ENCODE assay signal across 2 cellular contexts in genomic region chr1:43975249-43975961, GRCh38.
TF ChIP-seq lines count a peak whose summit lies in the region.

No MANE protein-coding gene starts in this region.

TF ChIP-seq in HEK293, 187 proteins besides CTCF, POLR2A, EP300 and RAD21 (continued from another document and continues in another):
- TF ChIP-seq ZNF600 (tag by site-specific recombination; IDR thresholded peaks at IDR 0.05) (0 out of 2 replicates have a peak, but pooled peaks have one; percentile 46), ZNF837 (tag by site-specific recombination; IDR thresholded peaks at IDR 0.05) (no peak), PRDM6 (tag by site-specific recombination; IDR thresholded peaks at IDR 0.05) (no peak), ZNF24 (tag by site-specific recombination; IDR thresholded peaks at IDR 0.05) (no peak), ZNF555 (tag by site-specific recombination; conservative IDR thresholded peaks at IDR 0.05) (no peak), PRDM10 (tag by site-specific recombination; IDR thresholded peaks at IDR 0.05) (0 out of 2 replicates have a peak, but pooled peaks have one; percentile 10), ZNF37A (tag by site-specific recombination; IDR thresholded peaks at IDR 0.05) (no peak), ZBTB7A (tag by site-specific recombination; IDR thresholded peaks at IDR 0.05; ENCODE audit: low read depth) (no peak), ZNF302 (tag by site-specific recombination; IDR thresholded peaks at IDR 0.05; ENCODE audit: low read depth) (no peak), ZBTB20 (tag by site-specific recombination; IDR thresholded peaks at IDR 0.05) (no peak), KLF7 (tag by site-specific recombination; IDR thresholded peaks at IDR 0.05; ENCODE audit: borderline replicate concordance) (no peak), ZNF488 (tag by site-specific recombination; IDR thresholded peaks at IDR 0.05) (no peak), ZNF513 (tag by site-specific recombination; IDR thresholded peaks at IDR 0.05) (no peak), ZNF423 (tag by site-specific recombination; IDR thresholded peaks at IDR 0.05) (no peak), ZNF76 (tag by site-specific recombination; IDR thresholded peaks at IDR 0.05; ENCODE audit: borderline replicate concordance, low read depth) (peak; percentile 75), MZF1 (tag by site-specific recombination; IDR thresholded peaks at IDR 0.05; ENCODE audit: borderline replicate concordance) (0 out of 2 replicates have a peak, but pooled peaks have one; percentile 24), ZNF549 (tag by site-specific recombination; IDR thresholded peaks at IDR 0.05) (no peak), ZNF610 (tag by site-specific recombination; IDR thresholded peaks at IDR 0.05; ENCODE audit: borderline replicate concordance) (no peak), YY2 (tag by site-specific recombination; IDR thresholded peaks at IDR 0.05) (no peak; the same call in 1 of the 2 replicates)

TF ChIP-seq in HepG2, 621 proteins besides CTCF, POLR2A, EP300 and RAD21 (continued from another document and continues in another):
- TF ChIP-seq ZFP90 (CRISPR knock-in tag; IDR thresholded peaks at IDR 0.05; ENCODE audit: borderline replicate concordance) (0 out of 2 replicates have a peak, but pooled peaks have one; percentile 45), TEAD2 (CRISPR knock-in tag; IDR thresholded peaks at IDR 0.05) (no peak), GLI4 (CRISPR knock-in tag; IDR thresholded peaks at IDR 0.05; ENCODE audit: borderline replicate concordance) (no peak), ZNF766 (CRISPR knock-in tag; IDR thresholded peaks at IDR 0.05; ENCODE audit: borderline replicate concordance) (peak; percentile 6; the same call in 1 of the 2 replicates), ZMAT3 (CRISPR knock-in tag; conservative IDR thresholded peaks at IDR 0.05) (0 out of 2 replicates have a peak, but pooled peaks have one; percentile 10), ZNF547 (CRISPR knock-in tag; IDR thresholded peaks at IDR 0.05) (no peak), ARID2 (CRISPR knock-in tag; IDR thresholded peaks at IDR 0.05; ENCODE audit: borderline replicate concordance) (no peak), ZNF639 (CRISPR knock-in tag; conservative IDR thresholded peaks at IDR 0.05) (no peak), SP2 (CRISPR knock-in tag; IDR thresholded peaks at IDR 0.05) (0 out of 2 replicates have a peak, but pooled peaks have one; percentile 12), NFKBIZ (CRISPR knock-in tag; IDR thresholded peaks at IDR 0.05) (no peak), DR1 (CRISPR knock-in tag; IDR thresholded peaks at IDR 0.05) (peak; percentile 56; the same call in 1 of the 2 replicates), ETS1 (CRISPR knock-in tag; IDR thresholded peaks at IDR 0.05) (0 out of 2 replicates have a peak, but pooled peaks have one; percentile 32), PTBP1 (IDR thresholded peaks at IDR 0.05; ENCODE audit: low read depth, low read length, poor library complexity, severe bottlenecking) (no peak), ZNF646 (CRISPR knock-in tag; IDR thresholded peaks at IDR 0.05) (0 out of 2 replicates have a peak, but pooled peaks have one; percentile 48), MNT (IDR thresholded peaks at IDR 0.05) (no peak), HNF4G (IDR thresholded peaks at IDR 0.05; ENCODE audit: borderline replicate concordance, low read depth, low read length) (no peak), HNF4G (CRISPR knock-in tag; IDR thresholded peaks at IDR 0.05; ENCODE audit: borderline replicate concordance, low read depth) (no peak), ZNF18 (CRISPR knock-in tag; IDR thresholded peaks at IDR 0.05; ENCODE audit: insufficient replicate concordance) (peak; percentile 11), YY1 (IDR thresholded peaks at IDR 0.05; ENCODE audit: insufficient read depth, insufficient replicate concordance, low read depth, low read length) (peak; percentile 8), POLR2G (IDR thresholded peaks at IDR 0.05; ENCODE audit: low read depth, low read length) (peak; percentile 34; the same call in 1 of the 2 replicates), NFE2L2 (IDR thresholded peaks at IDR 0.05; ENCODE audit: low read length) (no peak), REL (CRISPR knock-in tag; conservative IDR thresholded peaks at IDR 0.05) (0 out of 2 replicates have a peak, but pooled peaks have one; percentile 2), TRAFD1 (CRISPR knock-in tag; IDR thresholded peaks at IDR 0.05; ENCODE audit: borderline replicate concordance) (0 out of 2 replicates have a peak, but pooled peaks have one; percentile 30), EZH2 (conservative IDR thresholded peaks at IDR 0.05; ENCODE audit: low read depth, low read length) (no peak), ZNF660 (CRISPR knock-in tag; IDR thresholded peaks at IDR 0.05; ENCODE audit: borderline replicate concordance, low read depth) (no peak), ZBTB20 (CRISPR knock-in tag; IDR thresholded peaks at IDR 0.05; ENCODE audit: borderline replicate concordance, low read depth) (0 out of 2 replicates have a peak, but pooled peaks have one; percentile 7), ZNF740 (CRISPR knock-in tag; IDR thresholded peaks at IDR 0.05) (peak; percentile 53; the same call in 1 of the 2 replicates), ZNF878 (CRISPR knock-in tag; IDR thresholded peaks at IDR 0.05) (no peak), ZNF256 (CRISPR knock-in tag; conservative IDR thresholded peaks at IDR 0.05) (no peak), ZNF670 (CRISPR knock-in tag; IDR thresholded peaks at IDR 0.05; ENCODE audit: borderline replicate concordance) (0 out of 2 replicates have a peak, but pooled peaks have one; percentile 36), PCBP1 (IDR thresholded peaks at IDR 0.05; ENCODE audit: borderline replicate concordance, low read depth, low read length) (no peak), ZNF224 (CRISPR knock-in tag; IDR thresholded peaks at IDR 0.05) (no peak), TBP (CRISPR knock-in tag; IDR thresholded peaks at IDR 0.05) (no peak), FOXA1 (IDR thresholded peaks at IDR 0.05) (no peak), FOXA1 (CRISPR knock-in tag; IDR thresholded peaks at IDR 0.05) (peak; percentile 61), HNRNPL (IDR thresholded peaks at IDR 0.05; ENCODE audit: low read depth, low read length) (no peak), ZNF431 (CRISPR knock-in tag; IDR thresholded peaks at IDR 0.05; ENCODE audit: borderline replicate concordance, low read depth) (no peak), ZBTB14 (CRISPR knock-in tag; IDR thresholded peaks at IDR 0.05) (no peak), KLF12 (CRISPR knock-in tag; IDR thresholded peaks at IDR 0.05; ENCODE audit: borderline replicate concordance) (peak; percentile 50; the same call in 1 of the 2 replicates), CHD2 (IDR thresholded peaks at IDR 0.05; ENCODE audit: low read depth, low read length) (0 out of 2 replicates have a peak, but pooled peaks have one; percentile 7)
